ENCODE assay signal across 8 cellular contexts in genomic region chr10:5293691-5294550, GRCh38.
DNase-seq lines count a peak whose midpoint lies in the region; ATAC-seq and TF ChIP-seq lines count a peak whose summit lies in the region.

No MANE protein-coding gene starts in this region.

- H3K27ac Mint-ChIP-seq in activated CD8-positive, alpha-beta T cell treated with anti-CD3 and anti-CD28 coated beads for 36 hours: peak overlapping the region; percentile 96

- no peaks in the 10 kb centered on the region for H3K27me3 Mint-ChIP-seq in activated CD8-positive, alpha-beta T cell treated with anti-CD3 and anti-CD28 coated beads for 36 hours

- peaks cover 46% of the 10 kb centered on the region for H3K36me3 Mint-ChIP-seq in activated CD8-positive, alpha-beta T cell treated with anti-CD3 and anti-CD28 coated beads for 36 hours (ENCODE audit: low read depth)

- intact Hi-C loops in activated CD8-positive, alpha-beta T cell treated with anti-CD3 and anti-CD28 coated beads for 36 hours (cut with micrococcal nuclease): no loop called here
- intact Hi-C loops in esophagus squamous epithelium (cut with DNase I): no loop called here

- no peaks in the 10 kb centered on the region for H3K27me3 ChIP-seq in esophagus squamous epithelium

- H3K9me3 ChIP-seq in esophagus squamous epithelium: no peaks in the 10 kb centered on the region

- ATAC-seq in GM18502 (IDR thresholded peaks at IDR 0.05; ENCODE audit: poor library complexity, unreplicated experiment) (peak; percentile 47), omental fat pad (ENCODE audit: low FRiP score) (no peak), GM18861 (IDR thresholded peaks at IDR 0.05; ENCODE audit: unreplicated experiment) (no peak), GM19455 (IDR thresholded peaks at IDR 0.05; ENCODE audit: unreplicated experiment) (no peak)
- peak; percentile 63 for ATAC-seq in activated CD8-positive, alpha-beta T cell treated with anti-CD3 and anti-CD28 coated beads for 36 hours

- TF ChIP-seq POLR2A in esophagus squamous epithelium (IDR thresholded peaks at IDR 0.05): no peak

- H3K4me3 Mint-ChIP-seq in activated CD8-positive, alpha-beta T cell treated with anti-CD3 and anti-CD28 coated beads for 36 hours: peak overlapping the region; percentile 79

- peak; percentile 60 for TF ChIP-seq CTCF in activated CD8-positive, alpha-beta T cell treated with anti-CD3 and anti-CD28 coated beads for 36 hours (IDR thresholded peaks at IDR 0.05)
- TF ChIP-seq CTCF in esophagus squamous epithelium (IDR thresholded peaks at IDR 0.05) (peak in 1 of 6 experiments; percentile 47), omental fat pad (IDR thresholded peaks at IDR 0.05) (no peak)

- no peaks in the 10 kb centered on the region for H3K36me3 ChIP-seq in esophagus squamous epithelium

- CTCF ChIA-PET in activated CD8-positive, alpha-beta T cell treated with anti-CD3 and anti-CD28 coated beads for 36 hours (lab: Charles Lee): interaction anchor here (0.6 to 1.0 kb wide), 3 partner anchors 10 to 15 kb away, joined by 3 to 4 read pairs (median 3); no protein-coding TSS in a partner anchor

- peaks cover 11 to 53% (median 14%) of the 10 kb centered on the region in 3 donors for H3K4me1 ChIP-seq in esophagus squamous epithelium

- DNase-seq in 8988T (peak; percentile 61), NCI-H526 treated with DMSO at 0.1 percent for 48 hours (lab: John Stamatoyannopoulos, UW) (peak; percentile 11), esophagus squamous epithelium (lab: John Stamatoyannopoulos, UW) (no peak), omental fat pad (ENCODE audit: low spot score) (peak; percentile 47)
- peak; percentile 81 for DNase-seq in activated CD8-positive, alpha-beta T cell treated with anti-CD3 and anti-CD28 coated beads for 36 hours

- peaks cover 11% of the 10 kb centered on the region for H3K9me3 Mint-ChIP-seq in activated CD8-positive, alpha-beta T cell treated with anti-CD3 and anti-CD28 coated beads for 36 hours

- peaks cover 74% of the 10 kb centered on the region for H3K4me1 Mint-ChIP-seq in activated CD8-positive, alpha-beta T cell treated with anti-CD3 and anti-CD28 coated beads for 36 hours (ENCODE audit: low read depth)

- POLR2A ChIA-PET in activated CD8-positive, alpha-beta T cell treated with anti-CD3 and anti-CD28 coated beads for 36 hours (lab: Charles Lee): interaction anchor here (1.8 kb wide), 1 partner anchor 12 kb away, joined by 4 read pairs; no protein-coding TSS in a partner anchor

- peak overlapping the region; percentile 56 to 90 (median 69) for H3K27ac ChIP-seq in esophagus squamous epithelium

- 62 to 69% methylated on average over 10 to 11 of the region's 15 CpGs for WGBS in esophagus squamous epithelium, 2 donors

- no peak overlapping the region for H3K4me3 ChIP-seq in esophagus squamous epithelium

Comparison
In these comparisons a context has a peak if more than half of its experiments do, and no peak if none do; other contexts are left out.
1. ATAC-seq: peak in GM18502 (single experiment) and activated CD8-positive, alpha-beta T cell treated with anti-CD3 and anti-CD28 coated beads for 36 hours (single experiment); none in omental fat pad (single experiment), GM18861 (single experiment) and GM19455 (single experiment).